Comparison of ENCODE assay signal across 32 cellular contexts in the genomic region with DNA sequence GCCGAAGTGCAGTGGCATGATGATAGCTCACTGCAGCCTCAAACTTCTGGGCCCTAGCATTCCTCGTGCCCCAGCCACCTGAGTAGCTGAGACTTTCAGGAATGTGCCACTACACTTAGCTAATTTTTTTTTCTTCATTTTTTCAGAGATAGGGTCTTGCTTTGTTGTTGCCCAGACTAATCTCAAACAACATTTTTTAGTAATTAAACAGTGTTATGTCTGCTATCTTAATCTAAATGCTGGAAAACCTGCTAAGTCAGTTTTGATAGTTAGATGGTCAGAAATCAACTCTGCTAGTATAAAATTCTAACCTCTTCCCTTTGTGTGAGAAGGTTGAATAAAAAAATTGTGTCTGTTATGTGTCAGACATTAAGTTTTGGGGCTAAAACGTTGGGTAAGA. TPM values are rescaled to one million over a fixed set of nuclear protein-coding genes. Genes with fewer than 3 reads are reported as not detected.
A peak's percentile ranks its signal among the peaks of the same experiment; 100 is the strongest.
DNase-seq lines count a peak whose midpoint lies in the region; ATAC-seq, FAIRE-seq and TF ChIP-seq lines count a peak whose summit lies in the region.
"Had no signal": no experiment of that assay in that cellular context is flagged by ENCODE, and none has a peak within 500 bp of the region (broad histone marks: within the 10 kb centered on the region; RNA-seq: fewer than 3 reads in every experiment).

No MANE protein-coding gene starts in this region.

- no peaks in the 10 kb centered on the region for H3K9me3 Mint-ChIP-seq in activated CD8-positive, alpha-beta T cell treated with anti-CD3 and anti-CD28 coated beads for 36 hours
- H3K9me3 Mint-ChIP-seq in activated CD8-positive, alpha-beta T cell treated with anti-CD3 and anti-CD28 coated beads, Interleukin-2, amount 10 ng/mL, durations not matched to agents 7 days and 5 days (ENCODE audit: insufficient read depth) = no peaks in the 10 kb centered on the region
- H3K9me3 Mint-ChIP-seq in Caco-2 (ENCODE audit: unreplicated experiment) = no peaks in the 10 kb centered on the region
- H3K9me3 Mint-ChIP-seq in CD8-positive, alpha-beta T cell = no peaks in the 10 kb centered on the region
- H3K9me3 Mint-ChIP-seq: activated naive CD8-positive, alpha-beta T cell treated with anti-CD3 and anti-CD28 coated beads, Interleukin-2, amount 10 ng/mL, durations not matched to agents 7 days and 5 days; nephron had no signal

- peaks cover 32% of the 10 kb centered on the region for H4K20me1 ChIP-seq in K562 (replicated peaks; ENCODE audit: control insufficient read depth, insufficient read depth, low read length)

- TF ChIP-seq RAD21 in K562 (CRISPR knock-in tag; conservative IDR thresholded peaks at IDR 0.05 in 1 of 2, IDR thresholded peaks at IDR 0.05 in 1 of 2) = no peak

- peaks cover 99% of the 10 kb centered on the region for H3K79me2 ChIP-seq in K562 (ENCODE audit: control insufficient read depth, insufficient read depth, low read length)
- peaks cover 9% of the 10 kb centered on the region for H3K79me2 ChIP-seq in trophoblast cell (ENCODE audit: control insufficient read depth, insufficient read depth, low read length, poor library complexity)

- no peak overlapping the region for H4K91ac ChIP-seq in trophoblast cell (ENCODE audit: low read depth, low read length)

- no peak for TF ChIP-seq POLR2A in K562 (conservative IDR thresholded peaks at IDR 0.05)

- H3K23ac ChIP-seq in trophoblast cell (ENCODE audit: low read length) = no peak overlapping the region

- TF ChIP-seq CTCF in activated CD8-positive, alpha-beta T cell treated with anti-CD3 and anti-CD28 coated beads for 36 hours (IDR thresholded peaks at IDR 0.05) = no peak
- TF ChIP-seq CTCF in Caco-2 (IDR thresholded peaks at IDR 0.05; ENCODE audit: insufficient read depth in 1 of 2, low read depth in 1 of 2, low read length in 1 of 2, severe bottlenecking in 1 of 2, unreplicated experiment in 1 of 2) (no peak), K562 (IDR thresholded peaks at IDR 0.05 in 2 of 3, conservative IDR thresholded peaks at IDR 0.05 in 1 of 3; ENCODE audit: insufficient read depth in 2 of 3, low read depth in 1 of 3, low read length in 3 of 3) (no peak)
- no peak for TF ChIP-seq CTCF in CD8-positive, alpha-beta T cell (IDR thresholded peaks at IDR 0.05)

- H3K9ac ChIP-seq in K562 (ENCODE audit: insufficient read depth in 1 of 2, low read depth in 2 of 2, low read length in 2 of 2) (peak overlapping the region; percentile 0 to 77; a peak in 1 of 4 replicates), trophoblast cell (ENCODE audit: low read length) (no peak overlapping the region)

- CTCF ChIA-PET in activated CD8-positive, alpha-beta T cell treated with anti-CD3 and anti-CD28 coated beads for 36 hours (lab: Charles Lee) = interaction anchor here (0.8 to 1.5 kb wide), 3 partner anchors 13 to 44 kb away, joined by 3 read pairs; partner anchors contain the start of gene G3BP1
- CTCF ChIA-PET in activated CD8-positive, alpha-beta T cell treated with anti-CD3 and anti-CD28 coated beads, Interleukin-2, amount 10 ng/mL, durations not matched to agents 7 days and 5 days (lab: Charles Lee) = interaction anchor here (5.1 kb wide), 1 partner anchor 13 kb away, joined by 19 read pairs; the partner anchor contains the start of gene G3BP1
- CTCF ChIA-PET in Caco-2 (lab: Charles Lee) = no interaction called here
- CTCF ChIA-PET in K562 (lab: Yijun Ruan, JAX; ENCODE audit: low intra/inter-chr PET ratio) = no interaction called here
- CTCF ChIA-PET in CD8-positive, alpha-beta T cell (lab: Charles Lee) = interaction anchor here (2.4 kb wide), 1 partner anchor 13 kb away, joined by 7 read pairs; the partner anchor contains the start of gene G3BP1

- H2BK120ac ChIP-seq in trophoblast cell (ENCODE audit: insufficient read depth, low read length, poor library complexity) = no peak overlapping the region

- H2BK12ac ChIP-seq in trophoblast cell (ENCODE audit: low read length) = no peak overlapping the region

- no peak overlapping the region for H3K18ac ChIP-seq in trophoblast cell (ENCODE audit: low read length)

- POLR2A ChIA-PET in activated CD8-positive, alpha-beta T cell treated with anti-CD3 and anti-CD28 coated beads for 36 hours (lab: Charles Lee) = interaction anchor here (2.7 kb wide), 2 partner anchors 11 to 15 kb away, joined by 8 to 20 read pairs; partner anchors contain the start of gene G3BP1
- POLR2A ChIA-PET in activated CD8-positive, alpha-beta T cell treated with anti-CD3 and anti-CD28 coated beads, Interleukin-2, amount 10 ng/mL, durations not matched to agents 7 days and 5 days (lab: Charles Lee) = interaction anchor here (1.0 to 3.0 kb wide), 2 partner anchors 8 to 12 kb away, joined by 3 to 19 read pairs; partner anchors contain the start of gene G3BP1
- POLR2A ChIA-PET in Caco-2 (lab: Charles Lee) = interaction anchor here (2.3 kb wide), 1 partner anchor 13 kb away, joined by 15 read pairs; the partner anchor contains the start of gene G3BP1
- POLR2A ChIA-PET in K562 (lab: Yijun Ruan, JAX) = interaction anchor here (1.5 to 2.8 kb wide), 3 partner anchors 10 to 22 kb away, joined by 5 to 13 read pairs (median 11); partner anchors contain the start of gene G3BP1
- POLR2A ChIA-PET in CD8-positive, alpha-beta T cell (lab: Charles Lee) = interaction anchor here (1.5 kb wide), 1 partner anchor 12 kb away, joined by 4 read pairs; no protein-coding TSS in a partner anchor

- no peak overlapping the region for H2AK5ac ChIP-seq in trophoblast cell (ENCODE audit: low read length)

- H3K27me3 Mint-ChIP-seq in activated CD8-positive, alpha-beta T cell treated with anti-CD3 and anti-CD28 coated beads for 36 hours = no peaks in the 10 kb centered on the region
- H3K27me3 Mint-ChIP-seq in activated CD8-positive, alpha-beta T cell treated with anti-CD3 and anti-CD28 coated beads, Interleukin-2, amount 10 ng/mL, durations not matched to agents 7 days and 5 days (ENCODE audit: low read depth) = no peaks in the 10 kb centered on the region
- H3K27me3 Mint-ChIP-seq in Caco-2 (ENCODE audit: insufficient read depth, unreplicated experiment) = no peaks in the 10 kb centered on the region
- H3K27me3 Mint-ChIP-seq in CD8-positive, alpha-beta T cell (ENCODE audit: low read depth) = no peaks in the 10 kb centered on the region
- H3K27me3 Mint-ChIP-seq: activated naive CD8-positive, alpha-beta T cell treated with anti-CD3 and anti-CD28 coated beads, Interleukin-2, amount 10 ng/mL, durations not matched to agents 7 days and 5 days had no signal

- H3K36me3 ChIP-seq in Caco-2 (ENCODE audit: control insufficient read depth, insufficient read depth, low read length) (no peaks in the 10 kb centered on the region), K562 (ENCODE audit: control insufficient read depth, insufficient read depth, low read length) (peaks cover 72% of the 10 kb centered on the region), trophoblast cell (ENCODE audit: control insufficient read depth in 1 of 2, insufficient read depth in 2 of 2, low read length in 2 of 2) (peaks cover 10 to 14% of the 10 kb centered on the region in 2 experiments)
- H3K36me3 ChIP-seq in CD8-positive, alpha-beta T cell (ENCODE audit: insufficient read depth, low read length) = no peaks in the 10 kb centered on the region
- H3K36me3 ChIP-seq: ovary had no signal

- H2AFZ ChIP-seq in K562 (ENCODE audit: low read depth, low read length) (no peak overlapping the region), trophoblast cell (ENCODE audit: insufficient read depth, low read length, poor library complexity) (no peak overlapping the region)

- no peaks in the 10 kb centered on the region for H3K79me1 ChIP-seq in trophoblast cell (ENCODE audit: low read length)

- WGBS in K562 (ENCODE audit: insufficient coverage, low coverage, missing lambda C conversion rate) = 78% methylated on average over 3 of the region's 3 CpGs
- WGBS in trophoblast cell (ENCODE audit: extremely low coverage, insufficient coverage, insufficient read length) = no CpG with 5 or more reads among the region's 3 CpGs

- peak overlapping the region; percentile 25 for H3K27ac Mint-ChIP-seq in activated CD8-positive, alpha-beta T cell treated with anti-CD3 and anti-CD28 coated beads for 36 hours
- H3K27ac Mint-ChIP-seq in activated CD8-positive, alpha-beta T cell treated with anti-CD3 and anti-CD28 coated beads, Interleukin-2, amount 10 ng/mL, durations not matched to agents 7 days and 5 days = no peak overlapping the region
- no peak overlapping the region for H3K27ac Mint-ChIP-seq in Caco-2 (ENCODE audit: unreplicated experiment)
- H3K27ac Mint-ChIP-seq in CD8-positive, alpha-beta T cell = no peak overlapping the region
- H3K27ac Mint-ChIP-seq: activated naive CD8-positive, alpha-beta T cell treated with anti-CD3 and anti-CD28 coated beads, Interleukin-2, amount 10 ng/mL, durations not matched to agents 7 days and 5 days had no signal

- H3K9me3 ChIP-seq in Caco-2 = no peaks in the 10 kb centered on the region
- no peaks in the 10 kb centered on the region for H3K9me3 ChIP-seq in K562 (replicated peaks; ENCODE audit: control insufficient read depth, insufficient read depth, low read depth, low read length)
- H3K9me3 ChIP-seq in trophoblast cell (ENCODE audit: insufficient read depth, low read depth, low read length) = no peaks in the 10 kb centered on the region
- H3K9me3 ChIP-seq in CD8-positive, alpha-beta T cell (ENCODE audit: low read length) = no peaks in the 10 kb centered on the region
- H3K9me3 ChIP-seq: HAP-1, left lung, MG63, ovary, upper lobe of right lung had no signal

- no peak overlapping the region for H3K4ac ChIP-seq in trophoblast cell (ENCODE audit: low read depth, low read length)

- no peak overlapping the region for H2BK5ac ChIP-seq in trophoblast cell (ENCODE audit: low read depth, low read length, poor library complexity)

- H3K4me3 Mint-ChIP-seq in activated CD8-positive, alpha-beta T cell treated with anti-CD3 and anti-CD28 coated beads for 36 hours = no peak overlapping the region
- no peak overlapping the region for H3K4me3 Mint-ChIP-seq in activated CD8-positive, alpha-beta T cell treated with anti-CD3 and anti-CD28 coated beads, Interleukin-2, amount 10 ng/mL, durations not matched to agents 7 days and 5 days
- peak overlapping the region; percentile 19 for H3K4me3 Mint-ChIP-seq in Caco-2 (ENCODE audit: unreplicated experiment)
- no peak overlapping the region for H3K4me3 Mint-ChIP-seq in CD8-positive, alpha-beta T cell
- H3K4me3 Mint-ChIP-seq: activated naive CD8-positive, alpha-beta T cell treated with anti-CD3 and anti-CD28 coated beads, Interleukin-2, amount 10 ng/mL, durations not matched to agents 7 days and 5 days; nephron had no signal

- H3K27me3 ChIP-seq in Caco-2 (replicated peaks; ENCODE audit: control insufficient read depth, insufficient read depth, low read length) (no peaks in the 10 kb centered on the region), K562 (ENCODE audit: control insufficient read depth in 2 of 2, insufficient read depth in 2 of 2, low read length in 2 of 2) (no peaks in the 10 kb centered on the region), trophoblast cell (ENCODE audit: insufficient read depth, low read length) (no peaks in the 10 kb centered on the region)
- no peaks in the 10 kb centered on the region for H3K27me3 ChIP-seq in CD8-positive, alpha-beta T cell (ENCODE audit: insufficient read depth, low read length)
- H3K27me3 ChIP-seq: dorsolateral prefrontal cortex, left lung, MG63, ovary, upper lobe of right lung had no signal

- no peak overlapping the region for H3K14ac ChIP-seq in trophoblast cell (ENCODE audit: low read length)

- H3K4me3 ChIP-seq in Caco-2 (ENCODE audit: low read depth, low read length) = no peak overlapping the region
- no peak overlapping the region for H3K4me3 ChIP-seq in K562
- H3K4me3 ChIP-seq in trophoblast cell (ENCODE audit: low read depth, low read length) = no peak overlapping the region
- H3K4me3 ChIP-seq in CD8-positive, alpha-beta T cell (ENCODE audit: low read depth, low read length) = no peak overlapping the region
- H3K4me3 ChIP-seq: dorsolateral prefrontal cortex, HAP-1, left lung, MG63, ovary, upper lobe of right lung had no signal

- TF ChIP-seq EP300 in K562 (IDR thresholded peaks at IDR 0.05; ENCODE audit: low read length) = no peak

- no peak for DNase-seq in activated CD8-positive, alpha-beta T cell treated with anti-CD3 and anti-CD28 coated beads for 36 hours
- DNase-seq in activated CD8-positive, alpha-beta T cell treated with anti-CD3 and anti-CD28 coated beads, Interleukin-2, amount 10 ng/mL, durations not matched to agents 7 days and 5 days = no peak
- DNase-seq in Caco-2 (no peak), K562 (ENCODE audit: extremely low read depth in 1 of 4, low spot score in 3 of 4) (no peak), trophoblast cell (peak; percentile 35 to 90), urothelium cell line (ENCODE audit: low spot score) (no peak)
- no peak for DNase-seq in CD8-positive, alpha-beta T cell
- DNase-seq: 8988T; activated CD4-positive, alpha-beta T cell treated with anti-CD3 and anti-CD28 coated beads, Interleukin-2, amount 50 U/mL, for 1 hour; activated CD8-positive, alpha-beta memory T cell treated with anti-CD3 and anti-CD28 coated beads, Interleukin-2, amount 50 U/mL, for 48 hours; activated effector memory CD4-positive, alpha-beta T cell treated with anti-CD3 and anti-CD28 coated beads, Interleukin-2, amount 50 U/mL, for 16 hours; activated naive CD8-positive, alpha-beta T cell treated with anti-CD3 and anti-CD28 coated beads, Interleukin-2, amount 10 ng/mL, durations not matched to agents 7 days and 5 days; DMS79 treated with DMSO at 0.1 percent for 48 hours; dorsolateral prefrontal cortex; GF-D8; left lung; MG63; midbrain; NCI-H2029 treated with DMSO at 0.1 percent for 48 hours; NCI-H526 treated with DMSO at 0.1 percent for 48 hours; ovary; SHP77 treated with DMSO at 0.1 percent for 48 hours; small intestine; stimulated activated CD4-positive, alpha-beta T cell treated with anti-CD3 and anti-CD28 coated beads, Interleukin-1b, Interleukin-23, amount 100 ng/mL, for 48 hours; stimulated activated CD8-positive, alpha-beta memory T cell treated with anti-CD3 and anti-CD28 coated beads, Interleukin-4, amount 100 ng/mL, for 48 hours; upper lobe of right lung had no signal

- H3K4me1 ChIP-seq in Caco-2 = peaks cover 45% of the 10 kb centered on the region
- peaks cover 3 to 26% of the 10 kb centered on the region in 2 experiments for H3K4me1 ChIP-seq in K562 (replicated peaks in 1 of 2; ENCODE audit: control insufficient read depth in 2 of 2, insufficient read depth in 2 of 2, low read length in 2 of 2)
- H3K4me1 ChIP-seq in trophoblast cell (ENCODE audit: control insufficient read depth in 1 of 2, insufficient read depth in 2 of 2, low read length in 2 of 2) = no peaks in the 10 kb centered on the region
- peaks cover 39% of the 10 kb centered on the region for H3K4me1 ChIP-seq in CD8-positive, alpha-beta T cell (ENCODE audit: insufficient read depth, low read length)

- no peak overlapping the region for H4K8ac ChIP-seq in trophoblast cell (ENCODE audit: low read depth, low read length)

- BruUV-seq in Caco-2 (replicated peaks; lab: Mats Ljungman, UMichigan) (no TSS peak), K562 (replicated peaks; lab: Mats Ljungman, UMichigan) (no TSS peak)

- no peaks in the 10 kb centered on the region for H3K9me1 ChIP-seq in K562 (ENCODE audit: control insufficient read depth, insufficient read depth, low read length)

- intact Hi-C loops in activated CD8-positive, alpha-beta T cell treated with anti-CD3 and anti-CD28 coated beads for 36 hours (cut with micrococcal nuclease) = no loop called here
- intact Hi-C loops in Caco-2 (cut with micrococcal nuclease; ENCODE audit: unreplicated experiment) = no loop called here
- intact Hi-C loops in K562 (cut with micrococcal nuclease) = no loop called here
- intact Hi-C loops in CD8-positive, alpha-beta T cell (cut with DNase I, micrococcal nuclease) = loop anchor here in 1 of 2 experiments (1.0 kb wide), 1 partner anchor 8 kb away; no protein-coding TSS in a partner anchor

- no peak for FAIRE-seq in K562 (lab: Jason Lieb, UNC)
- FAIRE-seq in urothelium cell line (lab: Jason Lieb, UNC) = no peak
- FAIRE-seq: endothelial cell of umbilical vein, islet of Langerhans, small intestine had no signal

- in situ Hi-C loops in K562 (cut with MboI) = no loop called here

- no peak overlapping the region for H3K4me2 ChIP-seq in K562 (ENCODE audit: insufficient read depth, low read length)
- no peak overlapping the region for H3K4me2 ChIP-seq in trophoblast cell (ENCODE audit: low read length)

- H3K4me1 Mint-ChIP-seq in activated CD8-positive, alpha-beta T cell treated with anti-CD3 and anti-CD28 coated beads for 36 hours (ENCODE audit: low read depth) = peaks cover 64% of the 10 kb centered on the region
- H3K4me1 Mint-ChIP-seq in activated CD8-positive, alpha-beta T cell treated with anti-CD3 and anti-CD28 coated beads, Interleukin-2, amount 10 ng/mL, durations not matched to agents 7 days and 5 days (ENCODE audit: low read depth) = peaks cover 43% of the 10 kb centered on the region
- H3K4me1 Mint-ChIP-seq in Caco-2 (ENCODE audit: low read depth, unreplicated experiment) = peaks cover 25% of the 10 kb centered on the region
- H3K4me1 Mint-ChIP-seq in CD8-positive, alpha-beta T cell (ENCODE audit: low read depth) = peaks cover 72% of the 10 kb centered on the region

- peaks cover 36% of the 10 kb centered on the region for H3K36me3 Mint-ChIP-seq in activated CD8-positive, alpha-beta T cell treated with anti-CD3 and anti-CD28 coated beads for 36 hours (ENCODE audit: low read depth)
- peaks cover 33% of the 10 kb centered on the region for H3K36me3 Mint-ChIP-seq in activated CD8-positive, alpha-beta T cell treated with anti-CD3 and anti-CD28 coated beads, Interleukin-2, amount 10 ng/mL, durations not matched to agents 7 days and 5 days (ENCODE audit: low read depth)
- peaks cover 37% of the 10 kb centered on the region for H3K36me3 Mint-ChIP-seq in Caco-2 (ENCODE audit: insufficient read depth, unreplicated experiment)
- H3K36me3 Mint-ChIP-seq in CD8-positive, alpha-beta T cell = peaks cover 26% of the 10 kb centered on the region

- no peak overlapping the region for H4K12ac ChIP-seq in trophoblast cell (ENCODE audit: low read depth, low read length)

- H3K27ac ChIP-seq in K562 (ENCODE audit: extremely low read depth, low read depth, low read length) = no peak overlapping the region; the same call in 2 of the 3 replicates
- no peak overlapping the region for H3K27ac ChIP-seq in trophoblast cell (ENCODE audit: low read depth, low read length)
- H3K27ac ChIP-seq in CD8-positive, alpha-beta T cell (ENCODE audit: low read depth, low read length) = no peak overlapping the region
- H3K27ac ChIP-seq: dorsolateral prefrontal cortex, left lung, ovary, upper lobe of right lung had no signal

- no peak for ATAC-seq in activated CD8-positive, alpha-beta T cell treated with anti-CD3 and anti-CD28 coated beads for 36 hours
- no peak for ATAC-seq in activated CD8-positive, alpha-beta T cell treated with anti-CD3 and anti-CD28 coated beads, Interleukin-2, amount 10 ng/mL, durations not matched to agents 7 days and 5 days
- ATAC-seq in K562 (no peak), HG03135 (IDR thresholded peaks at IDR 0.05; ENCODE audit: unreplicated experiment) (no peak)
- no peak for ATAC-seq in CD8-positive, alpha-beta T cell
- ATAC-seq: left lung, Panc1, upper lobe of right lung had no signal

RNA-seq across cellular contexts. Expression of gene G3BP1, which starts 12.4 kb away (rescaled TPM):
- 100 to 1,000 TPM; 247 to 253 TPM for total RNA-seq in activated CD8-positive, alpha-beta T cell treated with anti-CD3 and anti-CD28 coated beads for 36 hours
- 100 to 1,000 TPM; 193 to 213 TPM for total RNA-seq in activated CD8-positive, alpha-beta T cell treated with anti-CD3 and anti-CD28 coated beads, Interleukin-2, amount 10 ng/mL, durations not matched to agents 7 days and 5 days
- total RNA-seq in Caco-2 (2022) (291 and 329 TPM in 2 replicates), K562 (2014; rRNA removed) (105 and 130 TPM in 2 replicates), K562 (2014; rRNA removed; fragmentation: Illumina TruSeq; extraction: Trizol) (238 and 257 TPM in 2 replicates), K562 (2015; rRNA removed; fragmentation: Illumina TruSeq; extraction: Trizol) (195 and 209 TPM in 2 replicates), K562 (2021) (260 and 264 TPM in 2 replicates)
- 109 and 174 TPM in 2 replicates for total RNA-seq in K562 (2011; cell fraction: chromatin; rRNA removed; ENCODE audit: low replicate concordance)
- total RNA-seq in K562 (2011; cell fraction: nucleolus; rRNA removed) = 80.2 and 99.9 TPM in 2 replicates
- total RNA-seq in K562 (2011; cell fraction: nucleoplasm; rRNA removed) = 122 and 186 TPM in 2 replicates
- polyA plus RNA-seq in K562 (2011; rRNA removed) (74.3 and 101 TPM in 2 replicates), K562 (2014; fragmentation: Illumina TruSeq; extraction: Trizol) (142 and 173 TPM in 2 replicates), K562 (2014; fragmentation: Nextera tagmentation; extraction: Ambion mirVana) (10 to 100 TPM; 54.7 to 55.5 TPM), K562 (2014; rRNA removed) (69.7 and 79.8 TPM in 2 replicates)
- 35.6 and 53.9 TPM in 2 replicates for polyA plus RNA-seq in K562 (2011; cell fraction: cytosol; rRNA removed)
- polyA plus RNA-seq in K562 (2011; cell fraction: nucleus; rRNA removed) = 53.2 and 53.3 TPM in 2 replicates
- 64.6 and 142 TPM in 2 replicates for polyA plus RNA-seq in K562 (2012)
- polyA minus RNA-seq in K562 (2011; rRNA and poly(A)+ RNA removed) = 228 and 286 TPM in 2 replicates
- 120 and 156 TPM in 2 replicates for polyA minus RNA-seq in K562 (2011; cell fraction: cytosol; rRNA and poly(A)+ RNA removed)
- 97.3 and 124 TPM in 2 replicates for polyA minus RNA-seq in K562 (2011; cell fraction: nucleus; rRNA and poly(A)+ RNA removed)
- polyA plus RNA-seq in trophoblast cell (2013) = 86.3 and 87.7 TPM in 2 replicates
- total RNA-seq in CD8-positive, alpha-beta T cell = 10 to 100 TPM; 89.1 to 91.1 TPM

RNA-seq across cellular contexts. Expression of gene ATOX1, which starts 25.7 kb away (rescaled TPM):
- total RNA-seq in activated CD8-positive, alpha-beta T cell treated with anti-CD3 and anti-CD28 coated beads for 36 hours = 10 to 100 TPM; 69.6 to 73.3 TPM
- total RNA-seq in activated CD8-positive, alpha-beta T cell treated with anti-CD3 and anti-CD28 coated beads, Interleukin-2, amount 10 ng/mL, durations not matched to agents 7 days and 5 days = 10 to 100 TPM; 45.2 to 46.6 TPM
- total RNA-seq in Caco-2 (2022) (135 and 139 TPM in 2 replicates), K562 (2014; rRNA removed) (66.2 and 70.3 TPM in 2 replicates), K562 (2014; rRNA removed; fragmentation: Illumina TruSeq; extraction: Trizol) (59.8 and 68.2 TPM in 2 replicates), K562 (2015; rRNA removed; fragmentation: Illumina TruSeq; extraction: Trizol) (72.2 and 73.8 TPM in 2 replicates), K562 (2021) (86.2 and 93.0 TPM in 2 replicates)
- 31.3 and 35.6 TPM in 2 replicates for total RNA-seq in K562 (2011; cell fraction: chromatin; rRNA removed; ENCODE audit: low replicate concordance)
- total RNA-seq in K562 (2011; cell fraction: nucleolus; rRNA removed) = 32.5 and 42.5 TPM in 2 replicates
- total RNA-seq in K562 (2011; cell fraction: nucleoplasm; rRNA removed) = 43.0 and 57.0 TPM in 2 replicates
- polyA plus RNA-seq in K562 (2011; rRNA removed) (59.2 and 75.4 TPM in 2 replicates), K562 (2014; fragmentation: Illumina TruSeq; extraction: Trizol) (118 and 156 TPM in 2 replicates), K562 (2014; fragmentation: Nextera tagmentation; extraction: Ambion mirVana) (100 to 1,000 TPM; 303 to 318 TPM), K562 (2014; rRNA removed) (111 and 153 TPM in 2 replicates)
- 149 and 236 TPM in 2 replicates for polyA plus RNA-seq in K562 (2011; cell fraction: cytosol; rRNA removed)
- polyA plus RNA-seq in K562 (2011; cell fraction: nucleus; rRNA removed) = 44.2 and 47.6 TPM in 2 replicates
- polyA plus RNA-seq in K562 (2012) = 94.6 and 155 TPM in 2 replicates
- 80.6 and 107 TPM in 2 replicates for polyA minus RNA-seq in K562 (2011; rRNA and poly(A)+ RNA removed)
- 22.8 and 37.2 TPM in 2 replicates for polyA minus RNA-seq in K562 (2011; cell fraction: cytosol; rRNA and poly(A)+ RNA removed)
- 27.0 and 27.1 TPM in 2 replicates for polyA minus RNA-seq in K562 (2011; cell fraction: nucleus; rRNA and poly(A)+ RNA removed)
- polyA plus RNA-seq in trophoblast cell (2013) = 225 and 237 TPM in 2 replicates
- 10 to 100 TPM; 12.6 to 13.2 TPM for total RNA-seq in CD8-positive, alpha-beta T cell

Comparison
In these comparisons a context has a peak if more than half of its experiments do, and no peak if none do; other contexts are left out.
1. DNase-seq: peak in trophoblast cell (2 of 2); none in activated CD8-positive, alpha-beta T cell treated with anti-CD3 and anti-CD28 coated beads for 36 hours (single experiment), activated CD8-positive, alpha-beta T cell treated with anti-CD3 and anti-CD28 coated beads, Interleukin-2, amount 10 ng/mL, durations not matched to agents 7 days and 5 days (single experiment), Caco-2 (0 of 2), K562 (0 of 4), urothelium cell line (single experiment) and CD8-positive, alpha-beta T cell (0 of 7).
2. CTCF ChIA-PET loops: an anchor here in activated CD8-positive, alpha-beta T cell treated with anti-CD3 and anti-CD28 coated beads for 36 hours (0.8 to 1.5 kb wide), activated CD8-positive, alpha-beta T cell treated with anti-CD3 and anti-CD28 coated beads, Interleukin-2, amount 10 ng/mL, durations not matched to agents 7 days and 5 days (5.1 kb wide) and CD8-positive, alpha-beta T cell (2.4 kb wide); none called in Caco-2 and K562.